Comparison of ENCODE assay signal across 1 cellular context in the genomic region with DNA sequence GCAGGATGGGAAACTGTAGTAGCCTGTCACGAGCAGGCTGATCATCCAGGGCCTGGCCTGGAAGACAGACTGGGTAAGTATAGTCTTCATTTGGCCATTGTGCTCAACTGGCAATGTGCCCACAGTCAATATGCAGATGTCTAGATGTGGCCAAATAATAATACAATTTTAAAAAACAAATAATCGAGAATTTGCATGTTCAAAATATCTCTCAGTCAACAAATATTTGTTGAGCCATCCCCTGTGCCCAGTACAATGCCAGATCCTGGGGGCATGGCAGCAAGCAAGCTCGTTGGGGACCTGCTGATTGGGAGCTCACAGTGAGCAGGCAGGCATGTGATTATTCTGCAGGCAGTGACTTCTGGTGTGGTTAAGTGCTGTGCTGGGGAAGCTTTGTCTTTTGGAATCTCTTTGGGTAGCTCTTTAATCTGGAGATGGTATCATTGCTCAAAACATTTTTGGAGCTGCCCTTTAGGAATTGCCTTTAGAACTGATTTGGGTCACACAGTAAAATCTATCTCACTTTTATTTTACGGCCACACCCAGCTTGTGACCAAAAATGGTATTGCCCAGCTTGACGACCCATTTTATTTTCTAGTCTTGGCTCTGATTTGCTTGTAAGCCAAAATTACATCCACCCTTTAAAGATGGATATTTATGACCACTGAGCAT.
TF ChIP-seq lines count a peak whose summit lies in the region.

No MANE protein-coding gene starts in this region.

TF ChIP-seq in GM23338, 12 proteins besides CTCF, POLR2A, EP300 and RAD21 (continued from another document):
- TF ChIP-seq, protein P1, sequence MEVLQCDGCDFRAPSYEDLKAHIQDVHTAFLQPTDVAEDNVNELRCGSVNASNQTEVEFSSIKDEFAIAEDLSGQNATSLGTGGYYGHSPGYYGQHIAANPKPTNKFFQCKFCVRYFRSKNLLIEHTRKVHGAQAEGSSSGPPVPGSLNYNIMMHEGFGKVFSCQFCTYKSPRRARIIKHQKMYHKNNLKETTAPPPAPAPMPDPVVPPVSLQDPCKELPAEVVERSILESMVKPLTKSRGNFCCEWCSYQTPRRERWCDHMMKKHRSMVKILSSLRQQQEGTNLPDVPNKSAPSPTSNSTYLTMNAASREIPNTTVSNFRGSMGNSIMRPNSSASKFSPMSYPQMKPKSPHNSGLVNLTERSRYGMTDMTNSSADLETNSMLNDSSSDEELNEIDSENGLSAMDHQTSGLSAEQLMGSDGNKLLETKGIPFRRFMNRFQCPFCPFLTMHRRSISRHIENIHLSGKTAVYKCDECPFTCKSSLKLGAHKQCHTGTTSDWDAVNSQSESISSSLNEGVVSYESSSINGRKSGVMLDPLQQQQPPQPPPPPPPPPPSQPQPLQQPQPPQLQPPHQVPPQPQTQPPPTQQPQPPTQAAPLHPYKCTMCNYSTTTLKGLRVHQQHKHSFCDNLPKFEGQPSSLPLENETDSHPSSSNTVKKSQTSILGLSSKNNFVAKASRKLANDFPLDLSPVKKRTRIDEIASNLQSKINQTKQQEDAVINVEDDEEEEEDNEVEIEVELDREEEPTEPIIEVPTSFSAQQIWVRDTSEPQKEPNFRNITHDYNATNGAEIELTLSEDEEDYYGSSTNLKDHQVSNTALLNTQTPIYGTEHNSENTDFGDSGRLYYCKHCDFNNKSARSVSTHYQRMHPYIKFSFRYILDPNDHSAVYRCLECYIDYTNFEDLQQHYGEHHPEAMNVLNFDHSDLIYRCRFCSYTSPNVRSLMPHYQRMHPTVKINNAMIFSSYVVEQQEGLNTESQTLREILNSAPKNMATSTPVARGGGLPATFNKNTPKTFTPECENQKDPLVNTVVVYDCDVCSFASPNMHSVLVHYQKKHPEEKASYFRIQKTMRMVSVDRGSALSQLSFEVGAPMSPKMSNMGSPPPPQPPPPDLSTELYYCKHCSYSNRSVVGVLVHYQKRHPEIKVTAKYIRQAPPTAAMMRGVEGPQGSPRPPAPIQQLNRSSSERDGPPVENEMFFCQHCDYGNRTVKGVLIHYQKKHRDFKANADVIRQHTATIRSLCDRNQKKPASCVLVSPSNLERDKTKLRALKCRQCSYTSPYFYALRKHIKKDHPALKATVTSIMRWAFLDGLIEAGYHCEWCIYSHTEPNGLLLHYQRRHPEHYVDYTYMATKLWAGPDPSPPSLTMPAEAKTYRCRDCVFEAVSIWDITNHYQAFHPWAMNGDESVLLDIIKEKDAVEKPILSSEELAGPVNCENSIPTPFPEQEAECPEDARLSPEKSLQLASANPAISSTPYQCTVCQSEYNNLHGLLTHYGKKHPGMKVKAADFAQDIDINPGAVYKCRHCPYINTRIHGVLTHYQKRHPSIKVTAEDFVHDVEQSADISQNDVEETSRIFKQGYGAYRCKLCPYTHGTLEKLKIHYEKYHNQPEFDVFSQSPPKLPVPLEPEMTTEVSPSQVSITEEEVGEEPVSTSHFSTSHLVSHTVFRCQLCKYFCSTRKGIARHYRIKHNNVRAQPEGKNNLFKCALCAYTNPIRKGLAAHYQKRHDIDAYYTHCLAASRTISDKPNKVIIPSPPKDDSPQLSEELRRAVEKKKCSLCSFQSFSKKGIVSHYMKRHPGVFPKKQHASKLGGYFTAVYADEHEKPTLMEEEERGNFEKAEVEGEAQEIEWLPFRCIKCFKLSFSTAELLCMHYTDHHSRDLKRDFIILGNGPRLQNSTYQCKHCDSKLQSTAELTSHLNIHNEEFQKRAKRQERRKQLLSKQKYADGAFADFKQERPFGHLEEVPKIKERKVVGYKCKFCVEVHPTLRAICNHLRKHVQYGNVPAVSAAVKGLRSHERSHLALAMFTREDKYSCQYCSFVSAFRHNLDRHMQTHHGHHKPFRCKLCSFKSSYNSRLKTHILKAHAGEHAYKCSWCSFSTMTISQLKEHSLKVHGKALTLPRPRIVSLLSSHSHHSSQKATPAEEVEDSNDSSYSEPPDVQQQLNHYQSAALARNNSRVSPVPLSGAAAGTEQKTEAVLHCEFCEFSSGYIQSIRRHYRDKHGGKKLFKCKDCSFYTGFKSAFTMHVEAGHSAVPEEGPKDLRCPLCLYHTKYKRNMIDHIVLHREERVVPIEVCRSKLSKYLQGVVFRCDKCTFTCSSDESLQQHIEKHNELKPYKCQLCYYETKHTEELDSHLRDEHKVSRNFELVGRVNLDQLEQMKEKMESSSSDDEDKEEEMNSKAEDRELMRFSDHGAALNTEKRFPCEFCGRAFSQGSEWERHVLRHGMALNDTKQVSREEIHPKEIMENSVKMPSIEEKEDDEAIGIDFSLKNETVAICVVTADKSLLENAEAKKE (CRISPR knock-in tag; IDR thresholded peaks at IDR 0.05): no peak
- TF ChIP-seq NANOG (IDR thresholded peaks at IDR 0.05; ENCODE audit: borderline replicate concordance): no peak
- no peak for TF ChIP-seq JUNB (IDR thresholded peaks at IDR 0.05; ENCODE audit: unreplicated experiment)
- TF ChIP-seq ZNF114 (CRISPR knock-in tag; IDR thresholded peaks at IDR 0.05): no peak
